Comparison of ENCODE assay signal across 8 cellular contexts in genomic region chr4:145936142-145937020, GRCh38. TPM values are rescaled to one million over a fixed set of nuclear protein-coding genes. Genes with fewer than 3 reads are reported as not detected.
DNase-seq lines count a peak whose midpoint lies in the region; ATAC-seq, FAIRE-seq and TF ChIP-seq lines count a peak whose summit lies in the region.

No MANE protein-coding gene starts in this region.

- H3K4me3 ChIP-seq in HUES48 (ENCODE audit: low read depth, low read length), result peak overlapping the region; percentile 98
- H3K4me3 ChIP-seq in SJCRH30, result peak overlapping the region; percentile 96
- peak overlapping the region; percentile 71 to 77 (median 74) for H3K4me3 ChIP-seq in pancreas

- intact Hi-C loops in Right ventricle myocardium inferior (cut with DNase I) (loop anchor here (1.0 to 10.0 kb wide), 5 partner anchors 27 to 317 kb away; partner anchors contain the start of genes LSM6 and MMAA), pancreas (cut with DNase I) (no loop called here)

- no peaks in the 10 kb centered on the region for H3K9me3 ChIP-seq in HUES48 (ENCODE audit: control insufficient read depth, insufficient read depth, low read length)
- H3K9me3 ChIP-seq in SJCRH30 (replicated peaks), result no peaks in the 10 kb centered on the region
- H3K9me3 ChIP-seq in pancreas, result no peaks in the 10 kb centered on the region

- peak overlapping the region; percentile 98 for H3K4me3 Mint-ChIP-seq in type B pancreatic cell

- H3K36me3 Mint-ChIP-seq in activated naive CD4-positive, alpha-beta T cell treated with anti-CD3 and anti-CD28 coated beads, Interleukin-2, amount 50 U/mL, for 72 hours, result peaks cover 19 to 28% of the 10 kb centered on the region in 2 donors
- peaks cover 11% of the 10 kb centered on the region for H3K36me3 Mint-ChIP-seq in type B pancreatic cell

- 0 out of 2 replicates have a peak, but pooled peaks cover 5% of the 10 kb centered on the region for H3K36me3 ChIP-seq in HUES48 (ENCODE audit: control insufficient read depth, insufficient read depth, low read length)
- no peaks in the 10 kb centered on the region for H3K36me3 ChIP-seq in SJCRH30
- no peaks in the 10 kb centered on the region for H3K36me3 ChIP-seq in pancreas

- H3K27ac Mint-ChIP-seq in activated naive CD4-positive, alpha-beta T cell treated with anti-CD3 and anti-CD28 coated beads, Interleukin-2, amount 50 U/mL, for 72 hours, result peak overlapping the region; percentile 93 to 98
- peak overlapping the region; percentile 98 for H3K27ac Mint-ChIP-seq in type B pancreatic cell

- ATAC-seq in GM21381 (IDR thresholded peaks at IDR 0.05; ENCODE audit: unreplicated experiment) (peak; percentile 46), Right ventricle myocardium inferior (peak; percentile 63), pancreas (peak; percentile 66 to 79 (median 72))
- peak; percentile 47 to 48 for ATAC-seq in activated naive CD4-positive, alpha-beta T cell treated with anti-CD3 and anti-CD28 coated beads, Interleukin-2, amount 50 U/mL, for 72 hours

- H3K4me1 ChIP-seq in HUES48 (ENCODE audit: control insufficient read depth, insufficient read depth, low read length) (peaks cover 40% of the 10 kb centered on the region), SJCRH30 (peaks cover 9% of the 10 kb centered on the region; the same call in 1 of the 2 replicates), pancreas (peaks cover 0 to 11% (median 8%) of the 10 kb centered on the region in 3 donors)

- FAIRE-seq in pancreas (lab: Jason Lieb, UNC), result no peak

- H3K9ac ChIP-seq in HUES48 (ENCODE audit: low read depth, low read length), result peak overlapping the region; percentile 89

- H3K9me3 Mint-ChIP-seq in activated naive CD4-positive, alpha-beta T cell treated with anti-CD3 and anti-CD28 coated beads, Interleukin-2, amount 50 U/mL, for 72 hours, result peaks cover 0 to 3% of the 10 kb centered on the region in 2 donors
- no peaks in the 10 kb centered on the region for H3K9me3 Mint-ChIP-seq in type B pancreatic cell

- WGBS in pancreas, 2 donors, result 0 to 1% methylated on average over 50 to 70 of the region's 72 CpGs

- peaks cover 43% of the 10 kb centered on the region for H3K4me1 Mint-ChIP-seq in type B pancreatic cell (ENCODE audit: unreplicated experiment)

- no peaks in the 10 kb centered on the region for H3K27me3 ChIP-seq in HUES48 (ENCODE audit: control insufficient read depth, insufficient read depth, low read length)
- H3K27me3 ChIP-seq in SJCRH30, result no peaks in the 10 kb centered on the region
- H3K27me3 ChIP-seq in pancreas, result no peaks in the 10 kb centered on the region

- TF ChIP-seq CTCF in pancreas (IDR thresholded peaks at IDR 0.05), result peak in 1 of 4 donors; percentile 13
- TF ChIP-seq CTCF in type B pancreatic cell (conservative IDR thresholded peaks at IDR 0.05), result peak; percentile 64

- DNase-seq in DMS79 (lab: John Stamatoyannopoulos, UW) (peak; percentile 41), SJCRH30 (peak; percentile 81 to 85), Right ventricle myocardium inferior (ENCODE audit: missing footprints) (peak; percentile 76), pancreas (peak; percentile 72 to 84 (median 74)), type B pancreatic cell (ENCODE audit: extremely low spot score, unreplicated experiment) (peak; percentile 91)
- DNase-seq in activated naive CD4-positive, alpha-beta T cell treated with anti-CD3 and anti-CD28 coated beads, Interleukin-2, amount 50 U/mL, for 72 hours (ENCODE audit: low spot score in 2 of 2), result peak; percentile 61 to 65

- H3K27me3 Mint-ChIP-seq in type B pancreatic cell, result peaks cover 8% of the 10 kb centered on the region

- H3K27ac ChIP-seq in HUES48 (ENCODE audit: low read depth, low read length) (peak overlapping the region; percentile 95), SJCRH30 (peak overlapping the region; percentile 81), pancreas (peak overlapping the region; percentile 84 to 95 (median 88))

RNA-seq across cellular contexts. Expression of gene ZNF827, which starts 2.2 kb away (rescaled TPM):
- total RNA-seq in SJCRH30 (2014; rRNA removed; shearing (Covaris generic)), result 10.5 and 10.7 TPM in 2 replicates
- total RNA-seq in activated naive CD4-positive, alpha-beta T cell treated with anti-CD3 and anti-CD28 coated beads, Interleukin-2, amount 50 U/mL, for 72 hours, result 10 to 100 TPM; 20.0 to 26.9 TPM
- total RNA-seq in Right ventricle myocardium inferior, result 11.9 TPM
- 10 to 100 TPM in 1 of 6 donors, 1 to 10 TPM in 5; 4.0 to 13.8 (median 5.3) TPM for total RNA-seq in pancreas
- 1 to 10 TPM; 3.8 to 4.1 TPM for polyA plus RNA-seq in pancreas
- 22.4 and 39.9 TPM in 2 replicates for total RNA-seq in type B pancreatic cell (ENCODE audit: low replicate concordance)

Comparison
In these comparisons a context has a peak if more than half of its experiments do, and no peak if none do; other contexts are left out.
1. Peak in every context shown above with its lines: DNase-seq, ATAC-seq, H3K4me3 ChIP-seq and H3K27ac ChIP-seq.
2. DNase-seq: peak in every context shown above with its lines; median percentile 91 in type B pancreatic cell; 83 in SJCRH30; 76 in Right ventricle myocardium inferior; 74 in pancreas; 63 in activated naive CD4-positive, alpha-beta T cell treated with anti-CD3 and anti-CD28 coated beads, Interleukin-2, amount 50 U/mL, for 72 hours; 41 in DMS79.